1 cellular context compared by ENCODE assay signal in genomic region chr7:5526190-5527037, GRCh38.
TF ChIP-seq lines count a peak whose summit lies in the region.

No MANE protein-coding gene starts in this region.

TF ChIP-seq in K562, 482 proteins besides CTCF, POLR2A, EP300 and RAD21 (continued from another document and continues in another):
- TF ChIP-seq VEZF1 (CRISPR knock-in tag; IDR thresholded peaks at IDR 0.05) (0 out of 2 replicates have a peak, but pooled peaks have one; percentile 8), BCL6 (CRISPR knock-in tag; IDR thresholded peaks at IDR 0.05) (0 out of 2 replicates have a peak, but pooled peaks have one; percentile 39), OTX1 (CRISPR knock-in tag; IDR thresholded peaks at IDR 0.05) (peak; percentile 99), CXXC5 (CRISPR knock-in tag; IDR thresholded peaks at IDR 0.05) (no peak), CREB1 (IDR thresholded peaks at IDR 0.05) (peak; percentile 57), CREB1 (CRISPR knock-in tag; IDR thresholded peaks at IDR 0.05) (no peak; the same call in 1 of the 2 replicates), LCOR (CRISPR knock-in tag; IDR thresholded peaks at IDR 0.05) (peak; percentile 52; the same call in 1 of the 2 replicates), CREB5 (CRISPR knock-in tag; IDR thresholded peaks at IDR 0.05) (0 out of 2 replicates have a peak, but pooled peaks have one; percentile 45), UBTF (IDR thresholded peaks at IDR 0.05; ENCODE audit: borderline replicate concordance in 1 of 2, low read depth in 2 of 2, low read length in 2 of 2) (no peak), CEBPG (CRISPR knock-in tag; IDR thresholded peaks at IDR 0.05) (no peak), CEBPG (tag; conservative IDR thresholded peaks at IDR 0.05 in 1 of 2, IDR thresholded peaks at IDR 0.05 in 1 of 2) (no peak), ARNT (IDR thresholded peaks at IDR 0.05) (no peak), MBD1 (CRISPR knock-in tag; IDR thresholded peaks at IDR 0.05) (no peak), POLR2B (IDR thresholded peaks at IDR 0.05; ENCODE audit: low read depth, partially characterized antibody) (peak; percentile 97), ZNF707 (CRISPR knock-in tag; conservative IDR thresholded peaks at IDR 0.05) (no peak), RREB1 (CRISPR knock-in tag; IDR thresholded peaks at IDR 0.05) (no peak), ATF1 (CRISPR knock-in tag; IDR thresholded peaks at IDR 0.05) (no peak), ATF1 (tag; IDR thresholded peaks at IDR 0.05) (no peak), MAFG (tag; conservative IDR thresholded peaks at IDR 0.05) (no peak), ILF3 (IDR thresholded peaks at IDR 0.05; ENCODE audit: borderline replicate concordance) (peak; percentile 97), PHF20 (IDR thresholded peaks at IDR 0.05; ENCODE audit: partially characterized antibody) (peak; percentile 11), MYC (IDR thresholded peaks at IDR 0.05; ENCODE audit: low read depth, low read length) (no peak), MYC (CRISPR knock-in tag; IDR thresholded peaks at IDR 0.05; ENCODE audit: borderline replicate concordance, low read depth) (0 out of 2 replicates have a peak, but pooled peaks have one; percentile 65), ZBED1 (IDR thresholded peaks at IDR 0.05) (peak; percentile 87), HINFP (tag; conservative IDR thresholded peaks at IDR 0.05; ENCODE audit: low read depth) (no peak)
- TF ChIP-seq, protein P1, sequence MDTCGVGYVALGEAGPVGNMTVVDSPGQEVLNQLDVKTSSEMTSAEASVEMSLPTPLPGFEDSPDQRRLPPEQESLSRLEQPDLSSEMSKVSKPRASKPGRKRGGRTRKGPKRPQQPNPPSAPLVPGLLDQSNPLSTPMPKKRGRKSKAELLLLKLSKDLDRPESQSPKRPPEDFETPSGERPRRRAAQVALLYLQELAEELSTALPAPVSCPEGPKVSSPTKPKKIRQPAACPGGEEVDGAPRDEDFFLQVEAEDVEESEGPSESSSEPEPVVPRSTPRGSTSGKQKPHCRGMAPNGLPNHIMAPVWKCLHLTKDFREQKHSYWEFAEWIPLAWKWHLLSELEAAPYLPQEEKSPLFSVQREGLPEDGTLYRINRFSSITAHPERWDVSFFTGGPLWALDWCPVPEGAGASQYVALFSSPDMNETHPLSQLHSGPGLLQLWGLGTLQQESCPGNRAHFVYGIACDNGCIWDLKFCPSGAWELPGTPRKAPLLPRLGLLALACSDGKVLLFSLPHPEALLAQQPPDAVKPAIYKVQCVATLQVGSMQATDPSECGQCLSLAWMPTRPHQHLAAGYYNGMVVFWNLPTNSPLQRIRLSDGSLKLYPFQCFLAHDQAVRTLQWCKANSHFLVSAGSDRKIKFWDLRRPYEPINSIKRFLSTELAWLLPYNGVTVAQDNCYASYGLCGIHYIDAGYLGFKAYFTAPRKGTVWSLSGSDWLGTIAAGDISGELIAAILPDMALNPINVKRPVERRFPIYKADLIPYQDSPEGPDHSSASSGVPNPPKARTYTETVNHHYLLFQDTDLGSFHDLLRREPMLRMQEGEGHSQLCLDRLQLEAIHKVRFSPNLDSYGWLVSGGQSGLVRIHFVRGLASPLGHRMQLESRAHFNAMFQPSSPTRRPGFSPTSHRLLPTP (IDR thresholded peaks at IDR 0.05; ENCODE audit: borderline replicate concordance, extremely low read depth, insufficient read length) = no peak
- TF ChIP-seq, protein P2, sequence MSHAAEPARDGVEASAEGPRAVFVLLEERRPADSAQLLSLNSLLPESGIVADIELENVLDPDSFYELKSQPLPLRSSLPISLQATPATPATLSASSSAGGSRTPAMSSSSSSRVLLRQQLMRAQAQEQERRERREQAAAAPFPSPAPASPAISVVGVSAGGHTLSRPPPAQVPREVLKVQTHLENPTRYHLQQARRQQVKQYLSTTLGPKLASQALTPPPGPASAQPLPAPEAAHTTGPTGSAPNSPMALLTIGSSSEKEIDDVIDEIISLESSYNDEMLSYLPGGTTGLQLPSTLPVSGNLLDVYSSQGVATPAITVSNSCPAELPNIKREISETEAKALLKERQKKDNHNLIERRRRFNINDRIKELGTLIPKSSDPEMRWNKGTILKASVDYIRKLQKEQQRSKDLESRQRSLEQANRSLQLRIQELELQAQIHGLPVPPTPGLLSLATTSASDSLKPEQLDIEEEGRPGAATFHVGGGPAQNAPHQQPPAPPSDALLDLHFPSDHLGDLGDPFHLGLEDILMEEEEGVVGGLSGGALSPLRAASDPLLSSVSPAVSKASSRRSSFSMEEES (CRISPR knock-in tag; IDR thresholded peaks at IDR 0.05) = no peak; the same call in none of the 2 replicates
- TF ChIP-seq, protein P3, sequence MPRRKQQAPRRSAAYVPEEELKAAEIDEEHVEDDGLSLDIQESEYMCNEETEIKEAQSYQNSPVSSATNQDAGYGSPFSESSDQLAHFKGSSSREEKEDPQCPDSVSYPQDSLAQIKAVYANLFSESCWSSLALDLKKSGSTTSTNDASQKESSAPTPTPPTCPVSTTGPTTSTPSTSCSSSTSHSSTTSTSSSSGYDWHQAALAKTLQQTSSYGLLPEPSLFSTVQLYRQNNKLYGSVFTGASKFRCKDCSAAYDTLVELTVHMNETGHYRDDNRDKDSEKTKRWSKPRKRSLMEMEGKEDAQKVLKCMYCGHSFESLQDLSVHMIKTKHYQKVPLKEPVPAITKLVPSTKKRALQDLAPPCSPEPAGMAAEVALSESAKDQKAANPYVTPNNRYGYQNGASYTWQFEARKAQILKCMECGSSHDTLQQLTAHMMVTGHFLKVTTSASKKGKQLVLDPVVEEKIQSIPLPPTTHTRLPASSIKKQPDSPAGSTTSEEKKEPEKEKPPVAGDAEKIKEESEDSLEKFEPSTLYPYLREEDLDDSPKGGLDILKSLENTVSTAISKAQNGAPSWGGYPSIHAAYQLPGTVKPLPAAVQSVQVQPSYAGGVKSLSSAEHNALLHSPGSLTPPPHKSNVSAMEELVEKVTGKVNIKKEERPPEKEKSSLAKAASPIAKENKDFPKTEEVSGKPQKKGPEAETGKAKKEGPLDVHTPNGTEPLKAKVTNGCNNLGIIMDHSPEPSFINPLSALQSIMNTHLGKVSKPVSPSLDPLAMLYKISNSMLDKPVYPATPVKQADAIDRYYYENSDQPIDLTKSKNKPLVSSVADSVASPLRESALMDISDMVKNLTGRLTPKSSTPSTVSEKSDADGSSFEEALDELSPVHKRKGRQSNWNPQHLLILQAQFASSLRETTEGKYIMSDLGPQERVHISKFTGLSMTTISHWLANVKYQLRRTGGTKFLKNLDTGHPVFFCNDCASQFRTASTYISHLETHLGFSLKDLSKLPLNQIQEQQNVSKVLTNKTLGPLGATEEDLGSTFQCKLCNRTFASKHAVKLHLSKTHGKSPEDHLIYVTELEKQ (CRISPR knock-in tag; IDR thresholded peaks at IDR 0.05) = peak; percentile 20; the same call in 1 of the 2 replicates
- TF ChIP-seq, protein P4, sequence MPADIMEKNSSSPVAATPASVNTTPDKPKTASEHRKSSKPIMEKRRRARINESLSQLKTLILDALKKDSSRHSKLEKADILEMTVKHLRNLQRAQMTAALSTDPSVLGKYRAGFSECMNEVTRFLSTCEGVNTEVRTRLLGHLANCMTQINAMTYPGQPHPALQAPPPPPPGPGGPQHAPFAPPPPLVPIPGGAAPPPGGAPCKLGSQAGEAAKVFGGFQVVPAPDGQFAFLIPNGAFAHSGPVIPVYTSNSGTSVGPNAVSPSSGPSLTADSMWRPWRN (IDR thresholded peaks at IDR 0.05; ENCODE audit: low read depth) = 0 out of 2 replicates have a peak, but pooled peaks have one; percentile 12
